8 cellular contexts compared by ENCODE assay signal in the genomic region with DNA sequence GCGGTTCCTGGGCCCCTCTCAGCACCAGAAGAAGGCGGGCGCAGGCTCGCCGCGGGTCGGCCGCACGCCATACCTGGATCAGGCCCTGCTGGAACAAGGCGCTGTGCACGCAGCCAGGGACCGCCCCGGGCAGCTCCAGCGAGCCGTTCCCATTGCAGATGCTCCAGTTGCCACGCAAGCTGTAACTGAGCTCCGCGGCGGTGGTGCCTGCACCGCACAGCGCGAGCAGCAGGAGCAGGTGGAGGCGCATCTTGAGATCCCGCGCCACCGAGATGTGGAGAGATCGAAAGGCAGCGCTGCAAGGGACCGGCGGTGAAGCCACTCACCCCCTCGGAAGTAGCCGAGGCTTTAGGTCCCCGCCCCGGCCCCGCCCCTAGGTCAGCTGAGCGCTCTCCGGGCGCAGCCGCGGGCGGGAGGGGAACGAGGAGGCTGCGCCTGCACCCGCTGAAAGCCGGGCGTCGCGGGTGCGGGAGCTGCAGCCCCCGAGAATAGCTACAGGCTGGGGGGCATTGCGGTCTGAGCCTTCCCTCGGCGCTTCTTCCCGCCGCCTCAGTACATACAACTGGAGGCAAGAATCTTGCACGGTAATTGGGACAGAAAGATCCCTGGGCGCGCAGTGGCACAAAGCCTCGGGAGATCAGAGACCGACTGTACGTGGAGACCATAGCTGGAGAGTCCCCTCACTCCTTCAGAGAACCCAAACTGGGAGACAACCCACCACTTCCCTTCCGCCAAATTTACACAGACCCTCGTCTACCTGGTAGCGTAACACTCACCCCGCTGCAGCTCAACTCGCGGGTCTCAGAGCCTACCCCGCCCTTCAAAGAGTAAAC. TPM values are rescaled to one million over a fixed set of nuclear protein-coding genes. Genes with fewer than 3 reads are reported as not detected.
A peak's percentile ranks its signal among the peaks of the same experiment; 100 is the strongest.
DNase-seq lines count a peak whose midpoint lies in the region; ATAC-seq and TF ChIP-seq lines count a peak whose summit lies in the region.

Gene MANBA (minus strand): TSS at position 324 of the 833 bp plus-strand sequence. CDS start 74 bp downstream, at position 250.

- no TSS peak for BruUV-seq in HCT116 (replicated peaks; lab: Mats Ljungman, UMichigan)

- H3K27me3 ChIP-seq in HCT116 (ENCODE audit: insufficient read depth, low read length) (no peaks in the 10 kb centered on the region), MM.1S (replicated peaks; ENCODE audit: insufficient read depth, low read length) (no peaks in the 10 kb centered on the region), SJCRH30 (no peaks in the 10 kb centered on the region), gastroesophageal sphincter (no peaks in the 10 kb centered on the region), neutrophil (no peaks in the 10 kb centered on the region)

- intact Hi-C loops in HCT116 (cut with micrococcal nuclease) = no loop called here

- H3K36me3 ChIP-seq in HCT116 (ENCODE audit: control insufficient read depth in 1 of 2, insufficient read depth in 2 of 2, low read length in 2 of 2) (no peaks in the 10 kb centered on the region), MM.1S (replicated peaks; ENCODE audit: insufficient read depth, low read length) (no peaks in the 10 kb centered on the region), SJCRH30 (no peaks in the 10 kb centered on the region), gastroesophageal sphincter (no peaks in the 10 kb centered on the region), neutrophil (peaks cover 4% of the 10 kb centered on the region)

- CTCF ChIA-PET in HCT116 (lab: Charles Lee) = no interaction called here

- H2AFZ ChIP-seq in HCT116 (ENCODE audit: low read depth, low read length, poor library complexity, severe bottlenecking) (peak within 1 kb of the TSS; percentile 81), MM.1S (ENCODE audit: low read length) (peak within 1 kb of the TSS; percentile 96)

- H3K4me2 ChIP-seq in HCT116 (ENCODE audit: low read length) (peak within 1 kb of the TSS; percentile 96), MM.1S (ENCODE audit: low read depth, low read length) (peak within 1 kb of the TSS; percentile 91)

- peaks cover 21% of the 10 kb centered on the region for H3K79me2 ChIP-seq in HCT116 (ENCODE audit: insufficient read depth, low read length)
- peaks cover 39% of the 10 kb centered on the region for H3K79me2 ChIP-seq in MM.1S (ENCODE audit: low read length)

- H3K9me2 ChIP-seq in HCT116 (ENCODE audit: insufficient read depth) (no peaks in the 10 kb centered on the region), MM.1S (replicated peaks; ENCODE audit: insufficient read depth, low read length) (no peaks in the 10 kb centered on the region)

- TF ChIP-seq CTCF in HCT116 (IDR thresholded peaks at IDR 0.05 in 2 of 3, conservative IDR thresholded peaks at IDR 0.05 in 1 of 3; ENCODE audit: borderline replicate concordance in 1 of 3, insufficient read depth in 1 of 3, low read depth in 2 of 3, low read length in 2 of 3) = no peak
- TF ChIP-seq CTCF in MM.1S (IDR thresholded peaks at IDR 0.05; ENCODE audit: low read length) = no peak
- peak in 1 of 4 experiments; percentile 9 for TF ChIP-seq CTCF in gastroesophageal sphincter (IDR thresholded peaks at IDR 0.05)
- TF ChIP-seq CTCF in neutrophil (IDR thresholded peaks at IDR 0.05) = no peak
- no peak for TF ChIP-seq CTCF in subcutaneous adipose tissue (IDR thresholded peaks at IDR 0.05; ENCODE audit: low read depth)

- ATAC-seq in HCT116 (peak; percentile 95), gastroesophageal sphincter (peak; percentile 97)

- TF ChIP-seq EP300 in gastroesophageal sphincter (IDR thresholded peaks at IDR 0.05) = no peak

- TF ChIP-seq RAD21 in HCT116 (IDR thresholded peaks at IDR 0.05; ENCODE audit: low read depth) = no peak

- 0% methylated on average over 2 of the region's 68 CpGs; no CpG with 5 or more reads in 1 of the 2 donors for WGBS in gastroesophageal sphincter (ENCODE audit: low coverage in 1 of 2), 2 donors

- TF ChIP-seq POLR2A in HCT116 (IDR thresholded peaks at IDR 0.05; ENCODE audit: borderline replicate concordance, extremely low read depth, insufficient read depth, insufficient read length) = peak; percentile 51
- TF ChIP-seq POLR2A in gastroesophageal sphincter (IDR thresholded peaks at IDR 0.05) = peak; percentile 42 to 62

- H4K20me1 ChIP-seq in HCT116 (ENCODE audit: insufficient read depth) = no peaks in the 10 kb centered on the region
- no peaks in the 10 kb centered on the region for H4K20me1 ChIP-seq in MM.1S (ENCODE audit: insufficient read depth, low read length)

- peak within 1 kb of the TSS; percentile 52 for H3K27ac ChIP-seq in HCT116 (ENCODE audit: low read depth, low read length)
- peak within 1 kb of the TSS; percentile 42; the same call in 1 of the 2 replicates for H3K27ac ChIP-seq in MM.1S (ENCODE audit: low read length)
- peak within 1 kb of the TSS; percentile 12; the same call in 1 of the 2 replicates for H3K27ac ChIP-seq in SJCRH30
- peak within 1 kb of the TSS; percentile 21 to 89 (median 86) for H3K27ac ChIP-seq in gastroesophageal sphincter
- H3K27ac ChIP-seq in neutrophil = peak within 1 kb of the TSS; percentile 99

- POLR2A ChIA-PET in HCT116 (lab: Charles Lee) = interaction anchor here (1.1 kb wide), 1 partner anchor 67 kb away, joined by 4 read pairs; no protein-coding TSS in a partner anchor

- H3K4me3 ChIP-seq in HCT116 (replicated peaks in 1 of 2; ENCODE audit: low read depth in 1 of 2, low read length in 2 of 2) = peak within 1 kb of the TSS; percentile 70 to 92
- peak within 1 kb of the TSS; percentile 89 for H3K4me3 ChIP-seq in MM.1S (ENCODE audit: low read length)
- peak within 1 kb of the TSS; percentile 90 for H3K4me3 ChIP-seq in SJCRH30
- peak within 1 kb of the TSS; percentile 78 to 88 for H3K4me3 ChIP-seq in gastroesophageal sphincter
- H3K4me3 ChIP-seq in neutrophil (ENCODE audit: low read depth in 1 of 2, low read length in 1 of 2) = peak within 1 kb of the TSS; percentile 93 to 99

- DNase-seq in GM04503 (ENCODE audit: low read depth) (peak; percentile 22), HCT116 (ENCODE audit: low read depth, low spot score) (peak; percentile 56), MM.1S (peak; percentile 93), SJCRH30 (peak; percentile 83 to 85)
- peak; percentile 72 for DNase-seq in activated gamma-delta T cell treated with anti-CD3 and anti-CD28 coated beads, Interleukin-2, amount 50 U/mL, for 16 hours (ENCODE audit: low read depth)

- H3K9ac ChIP-seq in HCT116 (ENCODE audit: low read length) (peak within 1 kb of the TSS; percentile 72), MM.1S (ENCODE audit: low read length) (peak within 1 kb of the TSS; percentile 67)

- RAD21 ChIA-PET in HCT116 (lab: Charles Lee; ENCODE audit: low non-redundant PET in 1 of 2, low total read pairs in 2 of 2, uncharacterized antibody in 2 of 2, unreplicated experiment in 2 of 2) = no interaction called here

- H3F3A ChIP-seq in MM.1S (ENCODE audit: insufficient read depth, low read length) = no peaks in the 10 kb centered on the region

- H3K9me3 ChIP-seq in HCT116 (ENCODE audit: control insufficient read depth in 1 of 2, insufficient read depth in 1 of 2, low read depth in 1 of 2, low read length in 2 of 2) = no peaks in the 10 kb centered on the region
- no peaks in the 10 kb centered on the region for H3K9me3 ChIP-seq in MM.1S (replicated peaks; ENCODE audit: insufficient read depth, low read length)
- no peaks in the 10 kb centered on the region for H3K9me3 ChIP-seq in SJCRH30 (replicated peaks)
- no peaks in the 10 kb centered on the region for H3K9me3 ChIP-seq in gastroesophageal sphincter
- H3K9me3 ChIP-seq in neutrophil = no peaks in the 10 kb centered on the region

- peaks cover 11 to 26% of the 10 kb centered on the region in 2 experiments; a peak in 3 of 4 replicates for H3K4me1 ChIP-seq in HCT116 (ENCODE audit: control insufficient read depth in 1 of 2, insufficient read depth in 2 of 2, low read length in 2 of 2)
- H3K4me1 ChIP-seq in MM.1S (ENCODE audit: low read length) = peaks cover 11% of the 10 kb centered on the region
- no peaks in the 10 kb centered on the region for H3K4me1 ChIP-seq in SJCRH30
- H3K4me1 ChIP-seq in gastroesophageal sphincter = peaks cover 0 to 26% (median 5%) of the 10 kb centered on the region in 3 donors
- H3K4me1 ChIP-seq in neutrophil (ENCODE audit: control insufficient read depth in 1 of 2, insufficient read depth in 1 of 2, low read depth in 1 of 2, low read length in 1 of 2) = peaks cover 46 to 48% of the 10 kb centered on the region in 2 experiments

TF ChIP-seq in HCT116, 20 proteins besides CTCF, POLR2A, EP300 and RAD21 (continues in another document):
- TF ChIP-seq ZFX (IDR thresholded peaks at IDR 0.05) (peak; percentile 77), CBX3 (IDR thresholded peaks at IDR 0.05; ENCODE audit: low read depth) (no peak), REST (IDR thresholded peaks at IDR 0.05; ENCODE audit: low read depth) (no peak)

RNA-seq across cellular contexts. Expression of gene MANBA, which starts in this region (rescaled TPM):
- total RNA-seq in HCT116 (2021; ENCODE audit: unreplicated experiment) (21.3 TPM), gastroesophageal sphincter (10 to 100 TPM; 26.2 to 31.0 (median 27.7) TPM), subcutaneous adipose tissue (10 to 100 TPM; 26.8 to 97.2 (median 47.0) TPM)
- polyA plus RNA-seq in HCT116 (2012) = 14.5 and 18.7 TPM in 2 replicates
- total RNA-seq in SJCRH30 (2014; rRNA removed; shearing (Covaris generic)) = 13.5 and 14.1 TPM in 2 replicates

Comparison
In these comparisons a context has a peak if more than half of its experiments do, and no peak if none do; other contexts are left out.
1. Peak in every context shown above with its lines: DNase-seq, ATAC-seq, H3K4me3 ChIP-seq and H3K27ac ChIP-seq.
2. DNase-seq: peak in every context shown above with its lines; median percentile 93 in MM.1S; 84 in SJCRH30; 72 in activated gamma-delta T cell treated with anti-CD3 and anti-CD28 coated beads, Interleukin-2, amount 50 U/mL, for 16 hours; 56 in HCT116; 22 in GM04503.
3. H3K27ac ChIP-seq: peak in every context shown above with its lines; median percentile 99 in neutrophil; 86 in gastroesophageal sphincter; 52 in HCT116; 42 in MM.1S; 12 in SJCRH30.